ENCODE assay signal across 1 cellular context in the genomic region with DNA sequence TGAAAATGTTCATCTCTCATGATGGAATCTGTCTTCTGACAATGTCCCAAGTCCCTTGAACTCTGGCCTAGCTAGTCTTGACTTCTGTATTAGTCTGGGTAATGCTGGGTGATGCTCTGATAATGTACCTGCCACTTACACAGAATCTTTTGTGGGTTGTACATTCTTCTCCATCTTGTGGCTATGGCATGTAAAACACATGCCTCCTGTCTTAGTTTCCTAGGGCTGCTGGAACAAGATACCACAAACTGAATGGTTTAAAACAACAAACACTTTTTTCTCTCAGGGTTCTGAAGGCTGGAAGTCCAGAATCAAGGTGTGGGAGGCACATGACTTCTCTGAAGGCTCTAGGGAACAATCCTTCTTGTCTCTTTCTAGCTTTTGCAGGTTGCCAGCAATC.
TF ChIP-seq lines count a peak whose summit lies in the region.

No MANE protein-coding gene starts in this region.

TF ChIP-seq in SK-N-SH treated with all-trans-retinoic acid at 6 μM for 48 hours, 23 proteins besides CTCF, POLR2A, EP300 and RAD21 (continued from another document):
- TF ChIP-seq, protein P1, sequence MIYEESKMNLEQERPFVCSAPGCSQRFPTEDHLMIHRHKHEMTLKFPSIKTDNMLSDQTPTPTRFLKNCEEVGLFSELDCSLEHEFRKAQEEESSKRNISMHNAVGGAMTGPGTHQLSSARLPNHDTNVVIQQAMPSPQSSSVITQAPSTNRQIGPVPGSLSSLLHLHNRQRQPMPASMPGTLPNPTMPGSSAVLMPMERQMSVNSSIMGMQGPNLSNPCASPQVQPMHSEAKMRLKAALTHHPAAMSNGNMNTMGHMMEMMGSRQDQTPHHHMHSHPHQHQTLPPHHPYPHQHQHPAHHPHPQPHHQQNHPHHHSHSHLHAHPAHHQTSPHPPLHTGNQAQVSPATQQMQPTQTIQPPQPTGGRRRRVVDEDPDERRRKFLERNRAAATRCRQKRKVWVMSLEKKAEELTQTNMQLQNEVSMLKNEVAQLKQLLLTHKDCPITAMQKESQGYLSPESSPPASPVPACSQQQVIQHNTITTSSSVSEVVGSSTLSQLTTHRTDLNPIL (CRISPR knock-in tag; IDR thresholded peaks at IDR 0.05; ENCODE audit: low read depth): no peak
- TF ChIP-seq TCF4 (CRISPR knock-in tag; IDR thresholded peaks at IDR 0.05; ENCODE audit: borderline replicate concordance) (no peak), TOX (CRISPR knock-in tag; IDR thresholded peaks at IDR 0.05; ENCODE audit: borderline replicate concordance) (no peak), ESRRG (CRISPR knock-in tag; IDR thresholded peaks at IDR 0.05) (no peak), OSR1 (CRISPR knock-in tag; IDR thresholded peaks at IDR 0.05) (no peak), ZNF8 (CRISPR knock-in tag; IDR thresholded peaks at IDR 0.05) (no peak), GLIS3 (CRISPR knock-in tag; IDR thresholded peaks at IDR 0.05) (no peak)
- TF ChIP-seq, protein P2, sequence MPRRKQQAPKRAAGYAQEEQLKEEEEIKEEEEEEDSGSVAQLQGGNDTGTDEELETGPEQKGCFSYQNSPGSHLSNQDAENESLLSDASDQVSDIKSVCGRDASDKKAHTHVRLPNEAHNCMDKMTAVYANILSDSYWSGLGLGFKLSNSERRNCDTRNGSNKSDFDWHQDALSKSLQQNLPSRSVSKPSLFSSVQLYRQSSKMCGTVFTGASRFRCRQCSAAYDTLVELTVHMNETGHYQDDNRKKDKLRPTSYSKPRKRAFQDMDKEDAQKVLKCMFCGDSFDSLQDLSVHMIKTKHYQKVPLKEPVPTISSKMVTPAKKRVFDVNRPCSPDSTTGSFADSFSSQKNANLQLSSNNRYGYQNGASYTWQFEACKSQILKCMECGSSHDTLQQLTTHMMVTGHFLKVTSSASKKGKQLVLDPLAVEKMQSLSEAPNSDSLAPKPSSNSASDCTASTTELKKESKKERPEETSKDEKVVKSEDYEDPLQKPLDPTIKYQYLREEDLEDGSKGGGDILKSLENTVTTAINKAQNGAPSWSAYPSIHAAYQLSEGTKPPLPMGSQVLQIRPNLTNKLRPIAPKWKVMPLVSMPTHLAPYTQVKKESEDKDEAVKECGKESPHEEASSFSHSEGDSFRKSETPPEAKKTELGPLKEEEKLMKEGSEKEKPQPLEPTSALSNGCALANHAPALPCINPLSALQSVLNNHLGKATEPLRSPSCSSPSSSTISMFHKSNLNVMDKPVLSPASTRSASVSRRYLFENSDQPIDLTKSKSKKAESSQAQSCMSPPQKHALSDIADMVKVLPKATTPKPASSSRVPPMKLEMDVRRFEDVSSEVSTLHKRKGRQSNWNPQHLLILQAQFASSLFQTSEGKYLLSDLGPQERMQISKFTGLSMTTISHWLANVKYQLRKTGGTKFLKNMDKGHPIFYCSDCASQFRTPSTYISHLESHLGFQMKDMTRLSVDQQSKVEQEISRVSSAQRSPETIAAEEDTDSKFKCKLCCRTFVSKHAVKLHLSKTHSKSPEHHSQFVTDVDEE (CRISPR knock-in tag; IDR thresholded peaks at IDR 0.05): no peak
